1 cellular context compared by ENCODE assay signal in the genomic region with DNA sequence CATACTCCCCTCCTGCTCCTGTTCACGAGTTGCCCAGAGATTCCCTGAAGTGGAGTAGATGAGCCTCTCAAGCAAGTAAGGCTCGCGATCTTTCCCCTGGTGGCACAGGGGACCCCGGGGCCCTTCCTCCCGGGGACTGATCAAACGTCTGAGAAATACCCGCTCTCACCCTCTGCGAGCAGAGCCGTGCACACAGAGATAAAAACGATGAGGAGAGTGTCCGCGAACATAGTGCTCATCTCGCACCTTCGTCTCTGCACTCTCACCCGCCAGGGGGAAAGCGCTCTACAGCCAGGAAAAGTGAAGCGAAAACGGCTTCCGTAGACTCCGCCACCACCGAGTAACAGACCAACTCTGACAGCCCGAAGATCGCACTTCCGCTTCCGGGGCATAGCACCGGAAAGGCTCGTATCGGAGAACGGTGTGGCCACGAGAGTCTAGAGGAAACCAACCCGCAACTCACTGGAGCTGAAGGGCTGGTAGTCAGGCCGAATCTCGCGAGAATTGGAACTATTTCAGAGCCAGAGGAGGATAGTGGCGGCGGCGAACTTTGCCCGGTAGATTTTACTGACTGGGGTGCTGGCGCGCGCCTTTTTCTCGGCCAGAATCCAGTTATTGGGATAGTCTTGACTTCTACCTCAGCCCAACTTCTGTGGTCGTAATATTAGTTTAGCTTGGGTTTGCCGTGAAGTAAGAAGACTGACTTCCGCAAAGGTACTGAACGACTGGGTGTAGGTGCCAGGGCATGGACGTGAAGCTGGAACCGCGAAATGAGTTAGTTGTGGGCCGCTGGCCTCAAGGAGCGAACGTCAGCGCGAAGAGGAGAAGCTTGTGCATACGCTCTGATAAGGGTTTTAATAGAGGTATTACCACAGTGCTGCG.
A peak's percentile ranks its signal among the peaks of the same experiment; 100 is the strongest.
TF ChIP-seq lines count a peak whose summit lies in the region.

A gene with protein sequence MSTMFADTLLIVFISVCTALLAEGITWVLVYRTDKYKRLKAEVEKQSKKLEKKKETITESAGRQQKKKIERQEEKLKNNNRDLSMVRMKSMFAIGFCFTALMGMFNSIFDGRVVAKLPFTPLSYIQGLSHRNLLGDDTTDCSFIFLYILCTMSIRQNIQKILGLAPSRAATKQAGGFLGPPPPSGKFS (minus strand): TSS at position 356 of the 882 bp plus-strand sequence. CDS start 117 bp downstream, at position 239.

TF ChIP-seq in HepG2, 621 proteins besides CTCF, POLR2A, EP300 and RAD21 (continued from another document and continues in another):
- TF ChIP-seq ZNF274 (CRISPR knock-in tag; IDR thresholded peaks at IDR 0.05) (no peak), ZFP36L1 (CRISPR knock-in tag; IDR thresholded peaks at IDR 0.05) (no peak), ZNF44 (CRISPR knock-in tag; IDR thresholded peaks at IDR 0.05) (no peak), ZBTB8A (CRISPR knock-in tag; IDR thresholded peaks at IDR 0.05; ENCODE audit: borderline replicate concordance, low read depth) (no peak), ZKSCAN5 (CRISPR knock-in tag; IDR thresholded peaks at IDR 0.05) (peak; percentile 35; the same call in 1 of the 2 replicates), ZNF225 (CRISPR knock-in tag; IDR thresholded peaks at IDR 0.05) (peak; percentile 56; the same call in 1 of the 2 replicates), PHB2 (IDR thresholded peaks at IDR 0.05; ENCODE audit: partially characterized antibody) (no peak), ZBTB38 (CRISPR knock-in tag; IDR thresholded peaks at IDR 0.05) (no peak; the same call in 1 of the 2 replicates), NFKB2 (CRISPR knock-in tag; IDR thresholded peaks at IDR 0.05; ENCODE audit: borderline replicate concordance) (peak; percentile 51; the same call in 1 of the 2 replicates), ZNF749 (CRISPR knock-in tag; IDR thresholded peaks at IDR 0.05; ENCODE audit: borderline replicate concordance) (no peak), ZNF263 (CRISPR knock-in tag; IDR thresholded peaks at IDR 0.05) (no peak; the same call in 1 of the 2 replicates), KAT7 (CRISPR knock-in tag; IDR thresholded peaks at IDR 0.05; ENCODE audit: borderline replicate concordance) (no peak), ZNF30 (CRISPR knock-in tag; IDR thresholded peaks at IDR 0.05) (0 out of 2 replicates have a peak, but pooled peaks have one; percentile 73), ZNF549 (CRISPR knock-in tag; IDR thresholded peaks at IDR 0.05) (peak; percentile 89; the same call in 1 of the 2 replicates), KDM4B (CRISPR knock-in tag; IDR thresholded peaks at IDR 0.05) (0 out of 2 replicates have a peak, but pooled peaks have one; percentile 61), KMT2A (CRISPR knock-in tag; IDR thresholded peaks at IDR 0.05) (peak; percentile 92), CEBPG (CRISPR knock-in tag; IDR thresholded peaks at IDR 0.05) (peak; percentile 22; the same call in 1 of the 2 replicates), ZNF546 (CRISPR knock-in tag; conservative IDR thresholded peaks at IDR 0.05) (0 out of 2 replicates have a peak, but pooled peaks have one; percentile 37), ZNF484 (CRISPR knock-in tag; IDR thresholded peaks at IDR 0.05; ENCODE audit: borderline replicate concordance, low read depth) (no peak), ZBTB1 (CRISPR knock-in tag; IDR thresholded peaks at IDR 0.05; ENCODE audit: borderline replicate concordance) (no peak), GATAD2A (CRISPR knock-in tag; IDR thresholded peaks at IDR 0.05) (peak; percentile 65), HNRNPH1 (optimal IDR thresholded peaks at IDR 0.05; ENCODE audit: low read depth, low read length) (no peak), ZNF782 (CRISPR knock-in tag; IDR thresholded peaks at IDR 0.05; ENCODE audit: borderline replicate concordance) (no peak), AKAP8 (CRISPR knock-in tag; IDR thresholded peaks at IDR 0.05) (no peak), RORA (CRISPR knock-in tag; IDR thresholded peaks at IDR 0.05) (no peak), ESRRA (CRISPR knock-in tag; IDR thresholded peaks at IDR 0.05; ENCODE audit: low read depth) (no peak; the same call in 1 of the 2 replicates), ZBTB42 (CRISPR knock-in tag; IDR thresholded peaks at IDR 0.05) (no peak), SIN3A (IDR thresholded peaks at IDR 0.05; ENCODE audit: borderline replicate concordance, low read depth, low read length) (peak; percentile 96), TOPORS (CRISPR knock-in tag; IDR thresholded peaks at IDR 0.05) (peak; percentile 81; the same call in 1 of the 2 replicates), POLR2G (IDR thresholded peaks at IDR 0.05; ENCODE audit: low read depth, low read length) (peak; percentile 97), RCOR2 (CRISPR knock-in tag; IDR thresholded peaks at IDR 0.05) (peak; percentile 60), U2AF2 (IDR thresholded peaks at IDR 0.05; ENCODE audit: low read depth, low read length) (no peak), EZH2 (conservative IDR thresholded peaks at IDR 0.05; ENCODE audit: low read depth, low read length) (no peak), ZFP82 (CRISPR knock-in tag; IDR thresholded peaks at IDR 0.05; ENCODE audit: borderline replicate concordance) (no peak), ZNF841 (CRISPR knock-in tag; IDR thresholded peaks at IDR 0.05; ENCODE audit: borderline replicate concordance) (no peak), ZNF160 (CRISPR knock-in tag; IDR thresholded peaks at IDR 0.05) (peak; percentile 40; the same call in 1 of the 2 replicates), ZNF605 (CRISPR knock-in tag; IDR thresholded peaks at IDR 0.05) (peak; percentile 95), RAD51 (IDR thresholded peaks at IDR 0.05; ENCODE audit: borderline replicate concordance) (no peak), ZMYM4 (CRISPR knock-in tag; IDR thresholded peaks at IDR 0.05) (peak; percentile 98), IRX3 (CRISPR knock-in tag; IDR thresholded peaks at IDR 0.05; ENCODE audit: borderline replicate concordance, low read depth) (no peak), TCF7L2 (IDR thresholded peaks at IDR 0.05; ENCODE audit: low read depth, low read length) (no peak), ZNF460 (CRISPR knock-in tag; IDR thresholded peaks at IDR 0.05; ENCODE audit: borderline replicate concordance) (peak; percentile 42; the same call in 1 of the 2 replicates), KDM5B (CRISPR knock-in tag; IDR thresholded peaks at IDR 0.05; ENCODE audit: borderline replicate concordance) (no peak; the same call in 1 of the 2 replicates)
- TF ChIP-seq, protein P1, sequence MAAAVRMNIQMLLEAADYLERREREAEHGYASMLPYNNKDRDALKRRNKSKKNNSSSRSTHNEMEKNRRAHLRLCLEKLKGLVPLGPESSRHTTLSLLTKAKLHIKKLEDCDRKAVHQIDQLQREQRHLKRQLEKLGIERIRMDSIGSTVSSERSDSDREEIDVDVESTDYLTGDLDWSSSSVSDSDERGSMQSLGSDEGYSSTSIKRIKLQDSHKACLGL (CRISPR knock-in tag; IDR thresholded peaks at IDR 0.05): no peak; the same call in 1 of the 2 replicates
- TF ChIP-seq, protein P2, sequence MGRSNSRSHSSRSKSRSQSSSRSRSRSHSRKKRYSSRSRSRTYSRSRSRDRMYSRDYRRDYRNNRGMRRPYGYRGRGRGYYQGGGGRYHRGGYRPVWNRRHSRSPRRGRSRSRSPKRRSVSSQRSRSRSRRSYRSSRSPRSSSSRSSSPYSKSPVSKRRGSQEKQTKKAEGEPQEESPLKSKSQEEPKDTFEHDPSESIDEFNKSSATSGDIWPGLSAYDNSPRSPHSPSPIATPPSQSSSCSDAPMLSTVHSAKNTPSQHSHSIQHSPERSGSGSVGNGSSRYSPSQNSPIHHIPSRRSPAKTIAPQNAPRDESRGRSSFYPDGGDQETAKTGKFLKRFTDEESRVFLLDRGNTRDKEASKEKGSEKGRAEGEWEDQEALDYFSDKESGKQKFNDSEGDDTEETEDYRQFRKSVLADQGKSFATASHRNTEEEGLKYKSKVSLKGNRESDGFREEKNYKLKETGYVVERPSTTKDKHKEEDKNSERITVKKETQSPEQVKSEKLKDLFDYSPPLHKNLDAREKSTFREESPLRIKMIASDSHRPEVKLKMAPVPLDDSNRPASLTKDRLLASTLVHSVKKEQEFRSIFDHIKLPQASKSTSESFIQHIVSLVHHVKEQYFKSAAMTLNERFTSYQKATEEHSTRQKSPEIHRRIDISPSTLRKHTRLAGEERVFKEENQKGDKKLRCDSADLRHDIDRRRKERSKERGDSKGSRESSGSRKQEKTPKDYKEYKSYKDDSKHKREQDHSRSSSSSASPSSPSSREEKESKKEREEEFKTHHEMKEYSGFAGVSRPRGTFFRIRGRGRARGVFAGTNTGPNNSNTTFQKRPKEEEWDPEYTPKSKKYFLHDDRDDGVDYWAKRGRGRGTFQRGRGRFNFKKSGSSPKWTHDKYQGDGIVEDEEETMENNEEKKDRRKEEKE (IDR thresholded peaks at IDR 0.05): no peak
- TF ChIP-seq, protein P3, sequence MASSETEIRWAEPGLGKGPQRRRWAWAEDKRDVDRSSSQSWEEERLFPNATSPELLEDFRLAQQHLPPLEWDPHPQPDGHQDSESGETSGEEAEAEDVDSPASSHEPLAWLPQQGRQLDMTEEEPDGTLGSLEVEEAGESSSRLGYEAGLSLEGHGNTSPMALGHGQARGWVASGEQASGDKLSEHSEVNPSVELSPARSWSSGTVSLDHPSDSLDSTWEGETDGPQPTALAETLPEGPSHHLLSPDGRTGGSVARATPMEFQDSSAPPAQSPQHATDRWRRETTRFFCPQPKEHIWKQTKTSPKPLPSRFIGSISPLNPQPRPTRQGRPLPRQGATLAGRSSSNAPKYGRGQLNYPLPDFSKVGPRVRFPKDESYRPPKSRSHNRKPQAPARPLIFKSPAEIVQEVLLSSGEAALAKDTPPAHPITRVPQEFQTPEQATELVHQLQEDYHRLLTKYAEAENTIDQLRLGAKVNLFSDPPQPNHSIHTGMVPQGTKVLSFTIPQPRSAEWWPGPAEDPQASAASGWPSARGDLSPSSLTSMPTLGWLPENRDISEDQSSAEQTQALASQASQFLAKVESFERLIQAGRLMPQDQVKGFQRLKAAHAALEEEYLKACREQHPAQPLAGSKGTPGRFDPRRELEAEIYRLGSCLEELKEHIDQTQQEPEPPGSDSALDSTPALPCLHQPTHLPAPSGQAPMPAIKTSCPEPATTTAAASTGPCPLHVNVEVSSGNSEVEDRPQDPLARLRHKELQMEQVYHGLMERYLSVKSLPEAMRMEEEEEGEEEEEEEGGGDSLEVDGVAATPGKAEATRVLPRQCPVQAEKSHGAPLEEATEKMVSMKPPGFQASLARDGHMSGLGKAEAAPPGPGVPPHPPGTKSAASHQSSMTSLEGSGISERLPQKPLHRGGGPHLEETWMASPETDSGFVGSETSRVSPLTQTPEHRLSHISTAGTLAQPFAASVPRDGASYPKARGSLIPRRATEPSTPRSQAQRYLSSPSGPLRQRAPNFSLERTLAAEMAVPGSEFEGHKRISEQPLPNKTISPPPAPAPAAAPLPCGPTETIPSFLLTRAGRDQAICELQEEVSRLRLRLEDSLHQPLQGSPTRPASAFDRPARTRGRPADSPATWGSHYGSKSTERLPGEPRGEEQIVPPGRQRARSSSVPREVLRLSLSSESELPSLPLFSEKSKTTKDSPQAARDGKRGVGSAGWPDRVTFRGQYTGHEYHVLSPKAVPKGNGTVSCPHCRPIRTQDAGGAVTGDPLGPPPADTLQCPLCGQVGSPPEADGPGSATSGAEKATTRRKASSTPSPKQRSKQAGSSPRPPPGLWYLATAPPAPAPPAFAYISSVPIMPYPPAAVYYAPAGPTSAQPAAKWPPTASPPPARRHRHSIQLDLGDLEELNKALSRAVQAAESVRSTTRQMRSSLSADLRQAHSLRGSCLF (CRISPR knock-in tag; IDR thresholded peaks at IDR 0.05; ENCODE audit: borderline replicate concordance): no peak; the same call in 1 of the 2 replicates
- TF ChIP-seq, protein P4, sequence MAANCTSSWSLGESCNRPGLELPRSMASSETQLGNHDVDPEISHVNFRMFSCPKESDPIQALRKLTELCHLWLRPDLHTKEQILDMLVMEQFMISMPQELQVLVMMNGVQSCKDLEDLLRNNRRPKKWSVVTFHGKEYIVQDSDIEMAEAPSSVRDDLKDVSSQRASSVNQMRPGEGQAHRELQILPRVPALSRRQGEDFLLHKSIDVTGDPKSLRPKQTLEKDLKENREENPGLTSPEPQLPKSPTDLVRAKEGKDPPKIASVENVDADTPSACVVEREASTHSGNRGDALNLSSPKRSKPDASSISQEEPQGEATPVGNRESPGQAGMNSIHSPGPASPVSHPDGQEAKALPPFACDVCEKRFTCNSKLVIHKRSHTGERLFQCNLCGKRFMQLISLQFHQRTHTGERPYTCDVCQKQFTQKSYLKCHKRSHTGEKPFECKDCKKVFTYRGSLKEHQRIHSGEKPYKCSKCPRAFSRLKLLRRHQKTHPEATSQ (CRISPR knock-in tag; IDR thresholded peaks at IDR 0.05; ENCODE audit: borderline replicate concordance): peak; percentile 85; the same call in 1 of the 2 replicates
- TF ChIP-seq, protein P5, sequence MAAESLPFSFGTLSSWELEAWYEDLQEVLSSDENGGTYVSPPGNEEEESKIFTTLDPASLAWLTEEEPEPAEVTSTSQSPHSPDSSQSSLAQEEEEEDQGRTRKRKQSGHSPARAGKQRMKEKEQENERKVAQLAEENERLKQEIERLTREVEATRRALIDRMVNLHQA (CRISPR knock-in tag; IDR thresholded peaks at IDR 0.05): no peak
- TF ChIP-seq, protein P6, sequence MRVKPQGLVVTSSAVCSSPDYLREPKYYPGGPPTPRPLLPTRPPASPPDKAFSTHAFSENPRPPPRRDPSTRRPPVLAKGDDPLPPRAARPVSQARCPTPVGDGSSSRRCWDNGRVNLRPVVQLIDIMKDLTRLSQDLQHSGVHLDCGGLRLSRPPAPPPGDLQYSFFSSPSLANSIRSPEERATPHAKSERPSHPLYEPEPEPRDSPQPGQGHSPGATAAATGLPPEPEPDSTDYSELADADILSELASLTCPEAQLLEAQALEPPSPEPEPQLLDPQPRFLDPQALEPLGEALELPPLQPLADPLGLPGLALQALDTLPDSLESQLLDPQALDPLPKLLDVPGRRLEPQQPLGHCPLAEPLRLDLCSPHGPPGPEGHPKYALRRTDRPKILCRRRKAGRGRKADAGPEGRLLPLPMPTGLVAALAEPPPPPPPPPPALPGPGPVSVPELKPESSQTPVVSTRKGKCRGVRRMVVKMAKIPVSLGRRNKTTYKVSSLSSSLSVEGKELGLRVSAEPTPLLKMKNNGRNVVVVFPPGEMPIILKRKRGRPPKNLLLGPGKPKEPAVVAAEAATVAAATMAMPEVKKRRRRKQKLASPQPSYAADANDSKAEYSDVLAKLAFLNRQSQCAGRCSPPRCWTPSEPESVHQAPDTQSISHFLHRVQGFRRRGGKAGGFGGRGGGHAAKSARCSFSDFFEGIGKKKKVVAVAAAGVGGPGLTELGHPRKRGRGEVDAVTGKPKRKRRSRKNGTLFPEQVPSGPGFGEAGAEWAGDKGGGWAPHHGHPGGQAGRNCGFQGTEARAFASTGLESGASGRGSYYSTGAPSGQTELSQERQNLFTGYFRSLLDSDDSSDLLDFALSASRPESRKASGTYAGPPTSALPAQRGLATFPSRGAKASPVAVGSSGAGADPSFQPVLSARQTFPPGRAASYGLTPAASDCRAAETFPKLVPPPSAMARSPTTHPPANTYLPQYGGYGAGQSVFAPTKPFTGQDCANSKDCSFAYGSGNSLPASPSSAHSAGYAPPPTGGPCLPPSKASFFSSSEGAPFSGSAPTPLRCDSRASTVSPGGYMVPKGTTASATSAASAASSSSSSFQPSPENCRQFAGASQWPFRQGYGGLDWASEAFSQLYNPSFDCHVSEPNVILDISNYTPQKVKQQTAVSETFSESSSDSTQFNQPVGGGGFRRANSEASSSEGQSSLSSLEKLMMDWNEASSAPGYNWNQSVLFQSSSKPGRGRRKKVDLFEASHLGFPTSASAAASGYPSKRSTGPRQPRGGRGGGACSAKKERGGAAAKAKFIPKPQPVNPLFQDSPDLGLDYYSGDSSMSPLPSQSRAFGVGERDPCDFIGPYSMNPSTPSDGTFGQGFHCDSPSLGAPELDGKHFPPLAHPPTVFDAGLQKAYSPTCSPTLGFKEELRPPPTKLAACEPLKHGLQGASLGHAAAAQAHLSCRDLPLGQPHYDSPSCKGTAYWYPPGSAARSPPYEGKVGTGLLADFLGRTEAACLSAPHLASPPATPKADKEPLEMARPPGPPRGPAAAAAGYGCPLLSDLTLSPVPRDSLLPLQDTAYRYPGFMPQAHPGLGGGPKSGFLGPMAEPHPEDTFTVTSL (CRISPR knock-in tag; IDR thresholded peaks at IDR 0.05; ENCODE audit: borderline replicate concordance): peak; percentile 78; the same call in 1 of the 2 replicates
